Comparison of ENCODE assay signal across 1 cellular context in the genomic region with DNA sequence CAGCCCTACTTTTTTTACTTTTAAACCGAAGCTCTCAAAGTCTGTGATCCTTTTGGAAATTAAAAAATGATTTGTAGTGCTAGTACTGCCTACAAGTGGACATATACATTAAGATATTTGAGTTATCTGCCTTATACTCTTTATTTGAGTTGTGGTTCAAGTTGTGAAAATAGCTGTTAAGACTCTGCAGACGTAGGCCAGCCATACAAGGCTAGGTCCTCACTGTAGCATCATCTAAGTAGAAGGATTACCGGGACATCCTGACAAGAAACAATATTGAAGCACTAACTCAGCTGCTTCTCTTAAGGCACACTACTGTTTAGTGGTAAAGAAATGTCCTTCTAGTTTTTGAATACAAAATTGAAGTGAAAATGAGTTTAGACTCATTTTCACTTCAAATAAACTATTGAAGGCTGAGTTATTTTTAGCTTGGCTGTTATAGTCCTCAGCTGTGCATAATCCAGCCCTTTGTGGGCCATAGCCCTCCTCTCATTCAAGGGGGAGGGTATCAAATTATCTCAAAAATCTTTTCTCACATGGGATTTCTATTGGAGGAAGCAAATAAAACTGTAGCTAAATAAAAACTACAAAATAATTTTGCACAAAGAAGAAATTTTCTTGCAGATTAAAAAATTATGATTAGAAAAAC.
TF ChIP-seq lines count a peak whose summit lies in the region.

No MANE protein-coding gene starts in this region.

TF ChIP-seq in IMR-90, 13 proteins besides CTCF, POLR2A, EP300 and RAD21:
- no peak for TF ChIP-seq MAZ (IDR thresholded peaks at IDR 0.05; ENCODE audit: borderline replicate concordance, low read depth, low read length)
- TF ChIP-seq MXI1 (IDR thresholded peaks at IDR 0.05; ENCODE audit: borderline replicate concordance, low read depth, low read length): no peak
- no peak for TF ChIP-seq CHD1 (IDR thresholded peaks at IDR 0.05; ENCODE audit: low read depth, low read length)
- TF ChIP-seq, protein P1, sequence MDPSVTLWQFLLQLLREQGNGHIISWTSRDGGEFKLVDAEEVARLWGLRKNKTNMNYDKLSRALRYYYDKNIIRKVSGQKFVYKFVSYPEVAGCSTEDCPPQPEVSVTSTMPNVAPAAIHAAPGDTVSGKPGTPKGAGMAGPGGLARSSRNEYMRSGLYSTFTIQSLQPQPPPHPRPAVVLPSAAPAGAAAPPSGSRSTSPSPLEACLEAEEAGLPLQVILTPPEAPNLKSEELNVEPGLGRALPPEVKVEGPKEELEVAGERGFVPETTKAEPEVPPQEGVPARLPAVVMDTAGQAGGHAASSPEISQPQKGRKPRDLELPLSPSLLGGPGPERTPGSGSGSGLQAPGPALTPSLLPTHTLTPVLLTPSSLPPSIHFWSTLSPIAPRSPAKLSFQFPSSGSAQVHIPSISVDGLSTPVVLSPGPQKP (IDR thresholded peaks at IDR 0.05; ENCODE audit: borderline replicate concordance, low read depth, low read length): no peak
- no peak for TF ChIP-seq CEBPB (IDR thresholded peaks at IDR 0.05; ENCODE audit: low read depth, low read length)
- TF ChIP-seq, protein P2, sequence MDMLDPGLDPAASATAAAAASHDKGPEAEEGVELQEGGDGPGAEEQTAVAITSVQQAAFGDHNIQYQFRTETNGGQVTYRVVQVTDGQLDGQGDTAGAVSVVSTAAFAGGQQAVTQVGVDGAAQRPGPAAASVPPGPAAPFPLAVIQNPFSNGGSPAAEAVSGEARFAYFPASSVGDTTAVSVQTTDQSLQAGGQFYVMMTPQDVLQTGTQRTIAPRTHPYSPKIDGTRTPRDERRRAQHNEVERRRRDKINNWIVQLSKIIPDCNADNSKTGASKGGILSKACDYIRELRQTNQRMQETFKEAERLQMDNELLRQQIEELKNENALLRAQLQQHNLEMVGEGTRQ (IDR thresholded peaks at IDR 0.05; ENCODE audit: low read depth, low read length): no peak
- no peak for TF ChIP-seq RCOR1 (IDR thresholded peaks at IDR 0.05; ENCODE audit: insufficient replicate concordance, low read length)
- no peak for TF ChIP-seq SMC3 (IDR thresholded peaks at IDR 0.05; ENCODE audit: low read depth, low read length)
- no peak for TF ChIP-seq RFX5 (IDR thresholded peaks at IDR 0.05; ENCODE audit: low read depth, low read length)
- TF ChIP-seq MAFK (IDR thresholded peaks at IDR 0.05; ENCODE audit: low read depth, low read length): no peak
- no peak for TF ChIP-seq BHLHE40 (IDR thresholded peaks at IDR 0.05; ENCODE audit: low read depth, low read length)
- TF ChIP-seq NFE2L2 (IDR thresholded peaks at IDR 0.05; ENCODE audit: low read depth, low read length): no peak
- no peak for TF ChIP-seq FOS (IDR thresholded peaks at IDR 0.05; ENCODE audit: low read depth, low read length)
